ENCODE assay signal across 1 cellular context in the genomic region with DNA sequence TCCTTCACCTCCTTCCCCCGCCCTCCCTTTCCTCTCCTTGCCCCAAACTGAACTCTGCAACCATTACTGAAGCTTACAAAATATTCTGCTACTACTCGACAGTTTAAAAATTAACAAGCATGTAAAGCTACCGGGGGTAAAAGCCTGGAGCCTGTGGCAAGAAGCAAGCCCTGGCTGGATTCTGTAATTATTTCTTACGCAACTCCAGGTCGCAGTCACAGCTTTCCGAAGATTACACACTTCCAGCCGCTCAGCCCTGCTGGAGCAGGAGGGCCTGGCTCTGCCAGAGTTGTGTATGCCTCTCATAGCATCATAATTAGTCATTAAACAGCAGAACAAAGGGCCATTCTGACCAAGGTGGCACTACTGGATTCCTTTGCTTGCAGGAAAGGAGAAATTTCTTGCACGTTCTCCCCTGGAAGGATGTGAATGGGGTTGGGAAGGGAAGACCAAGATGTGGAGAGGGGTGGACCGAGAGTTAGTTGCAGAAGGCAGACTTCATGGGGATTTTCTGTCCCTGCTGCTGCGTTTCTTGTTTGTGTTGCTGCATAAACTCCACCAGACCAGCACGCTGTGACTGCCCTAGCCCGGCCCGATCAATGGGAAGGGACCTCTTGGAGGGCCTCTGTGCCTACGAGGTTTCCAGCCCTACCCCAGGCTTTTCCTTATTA.
TF ChIP-seq lines count a peak whose summit lies in the region.

No MANE protein-coding gene starts in this region.

TF ChIP-seq in HEK293, 187 proteins besides CTCF, POLR2A, EP300 and RAD21 (continued from another document):
- 0 out of 2 replicates have a peak, but pooled peaks have one; percentile 48 for TF ChIP-seq ZNF2 (tag by site-specific recombination; IDR thresholded peaks at IDR 0.05)
- no peak for TF ChIP-seq ZNF701 (tag by site-specific recombination; IDR thresholded peaks at IDR 0.05)
- TF ChIP-seq ZNF202 (tag by site-specific recombination; IDR thresholded peaks at IDR 0.05; ENCODE audit: borderline replicate concordance) = no peak
- no peak for TF ChIP-seq BCL11A (tag by site-specific recombination; IDR thresholded peaks at IDR 0.05; ENCODE audit: low read depth)
- TF ChIP-seq ZFHX2 (tag by site-specific recombination; conservative IDR thresholded peaks at IDR 0.05) = no peak
- peak; percentile 54; the same call in 1 of the 2 replicates for TF ChIP-seq ZBTB17 (tag by site-specific recombination; IDR thresholded peaks at IDR 0.05)
- TF ChIP-seq MZF1 (tag by site-specific recombination; IDR thresholded peaks at IDR 0.05; ENCODE audit: borderline replicate concordance) = no peak
- TF ChIP-seq EGR2 (tag by site-specific recombination; IDR thresholded peaks at IDR 0.05; ENCODE audit: low read depth) = no peak
- TF ChIP-seq ZNF112 (tag by site-specific recombination; IDR thresholded peaks at IDR 0.05) = no peak
- TF ChIP-seq SALL2 (tag by site-specific recombination; IDR thresholded peaks at IDR 0.05; ENCODE audit: borderline replicate concordance) = no peak
- TF ChIP-seq, protein P1, sequence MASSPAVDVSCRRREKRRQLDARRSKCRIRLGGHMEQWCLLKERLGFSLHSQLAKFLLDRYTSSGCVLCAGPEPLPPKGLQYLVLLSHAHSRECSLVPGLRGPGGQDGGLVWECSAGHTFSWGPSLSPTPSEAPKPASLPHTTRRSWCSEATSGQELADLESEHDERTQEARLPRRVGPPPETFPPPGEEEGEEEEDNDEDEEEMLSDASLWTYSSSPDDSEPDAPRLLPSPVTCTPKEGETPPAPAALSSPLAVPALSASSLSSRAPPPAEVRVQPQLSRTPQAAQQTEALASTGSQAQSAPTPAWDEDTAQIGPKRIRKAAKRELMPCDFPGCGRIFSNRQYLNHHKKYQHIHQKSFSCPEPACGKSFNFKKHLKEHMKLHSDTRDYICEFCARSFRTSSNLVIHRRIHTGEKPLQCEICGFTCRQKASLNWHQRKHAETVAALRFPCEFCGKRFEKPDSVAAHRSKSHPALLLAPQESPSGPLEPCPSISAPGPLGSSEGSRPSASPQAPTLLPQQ (tag by site-specific recombination; IDR thresholded peaks at IDR 0.05) = no peak
- TF ChIP-seq, protein P2, sequence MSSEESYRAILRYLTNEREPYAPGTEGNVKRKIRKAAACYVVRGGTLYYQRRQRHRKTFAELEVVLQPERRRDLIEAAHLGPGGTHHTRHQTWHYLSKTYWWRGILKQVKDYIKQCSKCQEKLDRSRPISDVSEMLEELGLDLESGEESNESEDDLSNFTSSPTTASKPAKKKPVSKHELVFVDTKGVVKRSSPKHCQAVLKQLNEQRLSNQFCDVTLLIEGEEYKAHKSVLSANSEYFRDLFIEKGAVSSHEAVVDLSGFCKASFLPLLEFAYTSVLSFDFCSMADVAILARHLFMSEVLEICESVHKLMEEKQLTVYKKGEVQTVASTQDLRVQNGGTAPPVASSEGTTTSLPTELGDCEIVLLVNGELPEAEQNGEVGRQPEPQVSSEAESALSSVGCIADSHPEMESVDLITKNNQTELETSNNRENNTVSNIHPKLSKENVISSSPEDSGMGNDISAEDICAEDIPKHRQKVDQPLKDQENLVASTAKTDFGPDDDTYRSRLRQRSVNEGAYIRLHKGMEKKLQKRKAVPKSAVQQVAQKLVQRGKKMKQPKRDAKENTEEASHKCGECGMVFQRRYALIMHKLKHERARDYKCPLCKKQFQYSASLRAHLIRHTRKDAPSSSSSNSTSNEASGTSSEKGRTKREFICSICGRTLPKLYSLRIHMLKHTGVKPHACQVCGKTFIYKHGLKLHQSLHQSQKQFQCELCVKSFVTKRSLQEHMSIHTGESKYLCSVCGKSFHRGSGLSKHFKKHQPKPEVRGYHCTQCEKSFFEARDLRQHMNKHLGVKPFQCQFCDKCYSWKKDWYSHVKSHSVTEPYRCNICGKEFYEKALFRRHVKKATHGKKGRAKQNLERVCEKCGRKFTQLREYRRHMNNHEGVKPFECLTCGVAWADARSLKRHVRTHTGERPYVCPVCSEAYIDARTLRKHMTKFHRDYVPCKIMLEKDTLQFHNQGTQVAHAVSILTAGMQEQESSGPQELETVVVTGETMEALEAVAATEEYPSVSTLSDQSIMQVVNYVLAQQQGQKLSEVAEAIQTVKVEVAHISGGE (tag by site-specific recombination; conservative IDR thresholded peaks at IDR 0.05; ENCODE audit: low read depth) = no peak
- no peak for TF ChIP-seq ZNF155 (tag by site-specific recombination; IDR thresholded peaks at IDR 0.05)
- no peak for TF ChIP-seq ZNF747 (tag by site-specific recombination; IDR thresholded peaks at IDR 0.05)
- no peak for TF ChIP-seq ZNF791 (tag by site-specific recombination; IDR thresholded peaks at IDR 0.05)
- TF ChIP-seq, protein P3, sequence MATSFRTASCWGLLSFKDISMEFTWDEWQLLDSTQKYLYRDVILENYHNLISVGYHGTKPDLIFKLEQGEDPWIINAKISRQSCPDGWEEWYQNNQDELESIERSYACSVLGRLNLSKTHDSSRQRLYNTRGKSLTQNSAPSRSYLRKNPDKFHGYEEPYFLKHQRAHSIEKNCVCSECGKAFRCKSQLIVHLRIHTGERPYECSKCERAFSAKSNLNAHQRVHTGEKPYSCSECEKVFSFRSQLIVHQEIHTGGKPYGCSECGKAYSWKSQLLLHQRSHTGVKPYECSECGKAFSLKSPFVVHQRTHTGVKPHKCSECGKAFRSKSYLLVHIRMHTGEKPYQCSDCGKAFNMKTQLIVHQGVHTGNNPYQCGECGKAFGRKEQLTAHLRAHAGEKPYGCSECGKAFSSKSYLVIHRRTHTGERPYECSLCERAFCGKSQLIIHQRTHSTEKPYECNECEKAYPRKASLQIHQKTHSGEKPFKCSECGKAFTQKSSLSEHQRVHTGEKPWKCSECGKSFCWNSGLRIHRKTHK (tag by site-specific recombination; IDR thresholded peaks at IDR 0.05) = no peak
- TF ChIP-seq IKZF3 (tag by site-specific recombination; IDR thresholded peaks at IDR 0.05) = peak; percentile 42; the same call in 1 of the 2 replicates
- TF ChIP-seq, protein P4, sequence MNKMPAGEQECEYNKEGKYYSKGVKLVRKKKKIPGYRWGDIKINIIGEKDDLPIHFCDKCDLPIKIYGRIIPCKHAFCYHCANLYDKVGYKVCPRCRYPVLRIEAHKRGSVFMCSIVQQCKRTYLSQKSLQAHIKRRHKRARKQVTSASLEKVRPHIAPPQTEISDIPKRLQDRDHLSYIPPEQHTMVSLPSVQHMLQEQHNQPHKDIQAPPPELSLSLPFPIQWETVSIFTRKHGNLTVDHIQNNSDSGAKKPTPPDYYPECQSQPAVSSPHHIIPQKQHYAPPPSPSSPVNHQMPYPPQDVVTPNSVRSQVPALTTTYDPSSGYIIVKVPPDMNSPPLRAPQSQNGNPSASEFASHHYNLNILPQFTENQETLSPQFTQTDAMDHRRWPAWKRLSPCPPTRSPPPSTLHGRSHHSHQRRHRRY (tag by site-specific recombination; IDR thresholded peaks at IDR 0.05) = no peak
- TF ChIP-seq ZIC2 (tag by site-specific recombination; IDR thresholded peaks at IDR 0.05) = peak; percentile 71
- TF ChIP-seq ZNF610 (tag by site-specific recombination; IDR thresholded peaks at IDR 0.05; ENCODE audit: borderline replicate concordance) = peak; percentile 71; the same call in 1 of the 2 replicates
- no peak for TF ChIP-seq ZNF132 (tag by site-specific recombination; IDR thresholded peaks at IDR 0.05; ENCODE audit: borderline replicate concordance)
- TF ChIP-seq ZNF660 (tag by site-specific recombination; IDR thresholded peaks at IDR 0.05) = no peak
- no peak for TF ChIP-seq ZNF266 (tag by site-specific recombination; IDR thresholded peaks at IDR 0.05; ENCODE audit: low read depth)
